Comparison of ENCODE assay signal across 24 cellular contexts in genomic region chr22:25232301-25232700, GRCh38. TPM values are rescaled to one million over a fixed set of nuclear protein-coding genes. Genes with fewer than 3 reads are reported as not detected.
DNase-seq lines count a peak whose midpoint lies in the region; ATAC-seq and TF ChIP-seq lines count a peak whose summit lies in the region.
"Had no signal": no experiment of that assay in that cellular context is flagged by ENCODE, and none has a peak within 500 bp of the region (broad histone marks: within the 10 kb centered on the region; RNA-seq: fewer than 3 reads in every experiment).

No MANE protein-coding gene starts in this region.

- H3K4ac ChIP-seq in neuronal stem cell (ENCODE audit: low read length): no peak overlapping the region

- H3K27ac ChIP-seq in neuronal stem cell (replicated peaks; ENCODE audit: low read length): no peak overlapping the region
- H3K27ac ChIP-seq: BLaER1, tibial nerve, WERI-Rb-1 had no signal

- no peak overlapping the region for H2AFZ ChIP-seq in neuronal stem cell (ENCODE audit: low read length)

- no peaks in the 10 kb centered on the region for H3K79me1 ChIP-seq in neuronal stem cell (ENCODE audit: low read depth, low read length)

- TF ChIP-seq CTCF in fibroblast of mammary gland (conservative IDR thresholded peaks at IDR 0.05; ENCODE audit: control insufficient read depth, insufficient read depth, low read depth, low read length): no peak

- H4K91ac ChIP-seq in neuronal stem cell (ENCODE audit: low read depth, low read length, poor library complexity): no peak overlapping the region

- no peak overlapping the region for H3K23ac ChIP-seq in neuronal stem cell (ENCODE audit: low read depth, low read length, poor library complexity)

- ATAC-seq in GM19395 (IDR thresholded peaks at IDR 0.05; ENCODE audit: unreplicated experiment): no peak
- ATAC-seq: HCT116, natural killer cell had no signal

- H3K4me3 ChIP-seq in fibroblast of mammary gland (ENCODE audit: control insufficient read depth, low read depth, low read length): no peak overlapping the region
- H3K4me3 ChIP-seq in neuronal stem cell (ENCODE audit: low read length in 2 of 2): no peak overlapping the region
- H3K4me3 ChIP-seq: BLaER1, tibial nerve had no signal

- H3K9ac ChIP-seq in neuronal stem cell (ENCODE audit: low read depth, low read length, poor library complexity): no peak overlapping the region
- H3K9ac ChIP-seq: BLaER1 had no signal

- H3K36me3 ChIP-seq in neuronal stem cell (replicated peaks in 1 of 2; ENCODE audit: control insufficient read depth in 2 of 2, insufficient read depth in 2 of 2, low read length in 2 of 2): no peaks in the 10 kb centered on the region
- H3K36me3 ChIP-seq: BLaER1, tibial nerve, WERI-Rb-1 had no signal

- H3K14ac ChIP-seq in neuronal stem cell (ENCODE audit: low read length): no peak overlapping the region

- H2BK120ac ChIP-seq in neuronal stem cell (ENCODE audit: low read depth, low read length): no peak overlapping the region

- H2AK5ac ChIP-seq in neuronal stem cell (ENCODE audit: low read depth, low read length): peak overlapping the region; percentile 78

- no peak overlapping the region for H2BK12ac ChIP-seq in neuronal stem cell (ENCODE audit: low read length)

- DNase-seq in GM04504 (ENCODE audit: low read depth) (peak; percentile 0), astrocyte of the hippocampus (ENCODE audit: low read depth, low spot score) (peak; percentile 33), fibroblast of mammary gland (ENCODE audit: low read depth) (peak; percentile 28), neuronal stem cell (ENCODE audit: low spot score) (no peak), NCI-H748 treated with DMSO at 0.1 percent for 48 hours (lab: John Stamatoyannopoulos, UW) (no peak), T-helper 9 cell (no peak)
- DNase-seq: activated CD4-positive, alpha-beta T cell treated with anti-CD3 and anti-CD28 coated beads for 48 hours; activated effector memory CD4-positive, alpha-beta T cell treated with anti-CD3 and anti-CD28 coated beads, Interleukin-2, amount 50 U/mL, for 16 hours; activated naive CD8-positive, alpha-beta T cell treated with anti-CD3 and anti-CD28 coated beads for 36 hours; activated T-cell treated with anti-CD3 and anti-CD28 coated beads, Interleukin-2, amount 50 U/mL, for 1 hour; effector CD4-positive, alpha-beta T cell; MV-4-11; natural killer cell; NCI-H1694; NCI-H510A treated with DMSO at 0.1 percent for 48 hours; NK-92 treated with Interleukin-12 subunit alpha and Interleukin-12 subunit beta, amount 100 ng/mL, for 24 hours; SHP77 treated with DMSO at 0.1 percent for 48 hours; small intestine; T1000; WERI-Rb-1 had no signal

- H3K18ac ChIP-seq in neuronal stem cell (ENCODE audit: low read length): no peak overlapping the region

- H3K4me1 ChIP-seq in neuronal stem cell (ENCODE audit: control insufficient read depth in 2 of 2, insufficient read depth in 1 of 2, low read depth in 1 of 2, low read length in 2 of 2): peaks cover 0 to 3% of the 10 kb centered on the region in 2 donors

- no CpG with 5 or more reads among the region's 5 CpGs for WGBS in neuronal stem cell (ENCODE audit: extremely low coverage in 2 of 2, insufficient read length in 2 of 2, insufficient replicate concordance in 1 of 2), 2 donors

- H2BK15ac ChIP-seq in neuronal stem cell (ENCODE audit: low read length): no peak overlapping the region

- H3K9me3 ChIP-seq in neuronal stem cell (replicated peaks in 1 of 2; ENCODE audit: control insufficient read depth in 2 of 2, insufficient read depth in 1 of 2, low read depth in 1 of 2, low read length in 2 of 2): no peaks in the 10 kb centered on the region
- H3K9me3 ChIP-seq: BLaER1, tibial nerve had no signal

- H3K27me3 ChIP-seq in neuronal stem cell (ENCODE audit: control insufficient read depth in 3 of 3, insufficient read depth in 3 of 3, low read depth in 1 of 3, low read length in 3 of 3): peaks cover 0 to 5% (median 0%) of the 10 kb centered on the region in 3 experiments
- H3K27me3 ChIP-seq: BLaER1 had no signal

- H4K8ac ChIP-seq in neuronal stem cell (ENCODE audit: low read depth, low read length): no peak overlapping the region

- H3K4me2 ChIP-seq in neuronal stem cell (ENCODE audit: insufficient read depth, low read length, poor library complexity, severe bottlenecking): no peak overlapping the region
- H3K4me2 ChIP-seq: BLaER1 had no signal

- no peak overlapping the region for H2BK5ac ChIP-seq in neuronal stem cell (ENCODE audit: low read length)

RNA-seq across cellular contexts. Expression of gene CRYBB2, which starts 12.9 kb away (rescaled TPM):
- 0.22 TPM for polyA plus RNA-seq in neuronal stem cell (2013, experiment 1 of 2)
- polyA plus RNA-seq in neuronal stem cell (2013, experiment 2 of 2): 0.28 TPM

RNA-seq across cellular contexts. Expression of gene CRYBB3, which starts 32.6 kb away (rescaled TPM):
- polyA plus RNA-seq in neuronal stem cell (2013, experiment 1 of 2): 0.04 TPM
- not detected for polyA plus RNA-seq in neuronal stem cell (2013, experiment 2 of 2)

Comparison
In these comparisons a context has a peak if more than half of its experiments do, and no peak if none do; other contexts are left out.
1. DNase-seq: peak in GM04504 (single experiment), astrocyte of the hippocampus (single experiment) and fibroblast of mammary gland (single experiment); none in neuronal stem cell (single experiment), NCI-H748 treated with DMSO at 0.1 percent for 48 hours (single experiment) and T-helper 9 cell (single experiment).